ENCODE assay signal across 16 cellular contexts in the genomic region with DNA sequence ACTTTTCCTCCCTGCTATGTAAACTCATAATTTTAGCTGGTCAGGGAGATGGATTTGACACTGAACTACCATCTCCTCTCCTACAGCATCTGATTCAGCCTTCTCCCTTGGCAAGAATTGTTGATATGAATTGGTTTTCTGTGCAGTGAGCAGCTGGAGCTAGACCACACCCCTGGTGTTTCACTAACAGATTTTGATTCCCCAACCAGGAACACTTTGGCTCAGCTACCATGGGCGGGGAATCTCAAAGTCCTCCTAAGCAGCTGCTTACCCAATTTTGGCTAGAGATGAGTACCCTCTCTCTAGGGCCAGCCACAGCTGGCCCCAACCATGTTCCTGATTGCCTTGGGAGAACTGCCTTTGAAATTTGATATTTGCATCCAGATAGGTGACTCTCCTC. TPM values are rescaled to one million over a fixed set of nuclear protein-coding genes. Genes with fewer than 3 reads are reported as not detected.
"Had no signal": no experiment of that assay in that cellular context is flagged by ENCODE, and none has a peak within 500 bp of the region (broad histone marks: within the 10 kb centered on the region; RNA-seq: fewer than 3 reads in every experiment).

No MANE protein-coding gene starts in this region.

RNA-seq across cellular contexts. Expression of a gene that starts 48.7 kb away (rescaled TPM):
- total RNA-seq: dermis microvascular lymphatic vessel endothelial cell; esophagus squamous epithelium; gastrocnemius medialis; glomerular endothelial cell; left lung; lower lobe of right lung; mononuclear cell; naive thymus-derived CD4-positive, alpha-beta T cell; osteoblast; progenitor cell of endocrine pancreas; sciatic nerve; skeletal muscle tissue; stomach; testis; urinary bladder had no signal
- polyA plus RNA-seq: keratinocyte; naive thymus-derived CD4-positive, alpha-beta T cell; stomach; urinary bladder had no signal
